In genomic region chr16:86090461-86091170, GRCh38 we compare ENCODE assay signal across 21 cellular contexts.
"Had no signal": no experiment of that assay in that cellular context is flagged by ENCODE, and none has a peak within 500 bp of the region (broad histone marks: within the 10 kb centered on the region; RNA-seq: fewer than 3 reads in every experiment).

No MANE protein-coding gene starts in this region.

- FAIRE-seq: keratinocyte had no signal

- H3K4me3 ChIP-seq: body of pancreas, colonic mucosa, left lung, ovary, psoas muscle, skin epidermis, tibial artery, uterus had no signal

- DNase-seq: activated CD8-positive, alpha-beta memory T cell treated with anti-CD3 and anti-CD28 coated beads for 24 hours; activated CD8-positive, alpha-beta memory T cell treated with anti-CD3 and anti-CD28 coated beads, Interleukin-2, amount 50 U/mL, for 48 hours; activated gamma-delta T cell; activated T-cell treated with anti-CD3 and anti-CD28 coated beads, Interleukin-2, amount 50 U/mL, for 48 hours; body of pancreas; central memory CD4-positive, alpha-beta T cell; colonic mucosa; endodermal cell; foreskin keratinocyte; naive thymus-derived CD4-positive, alpha-beta T cell; ovary; psoas muscle; right cardiac atrium; stimulated activated CD4-positive, alpha-beta T cell treated with anti-CD3 and anti-CD28 coated beads, Interleukin-4, amount 100 ng/mL, for 4 hours; T-helper 1 cell; T-helper 9 cell; uterus had no signal

- H3K4me1 ChIP-seq: body of pancreas, colonic mucosa, foreskin keratinocyte, psoas muscle, tibial artery, uterus had no signal

- H3K27me3 ChIP-seq: body of pancreas, colonic mucosa, foreskin keratinocyte, left lung, ovary, uterus had no signal

- H3K36me3 ChIP-seq: colonic mucosa, left lung, ovary, tibial artery, uterus had no signal

- H3K9me3 ChIP-seq: body of pancreas, colonic mucosa, left lung, ovary, psoas muscle, tibial artery, uterus had no signal

- H3K27ac ChIP-seq: body of pancreas, colonic mucosa, foreskin keratinocyte, left lung, ovary, psoas muscle, skin epidermis, tibial artery, uterus had no signal
